ENCODE assay signal across 8 cellular contexts in the genomic region with DNA sequence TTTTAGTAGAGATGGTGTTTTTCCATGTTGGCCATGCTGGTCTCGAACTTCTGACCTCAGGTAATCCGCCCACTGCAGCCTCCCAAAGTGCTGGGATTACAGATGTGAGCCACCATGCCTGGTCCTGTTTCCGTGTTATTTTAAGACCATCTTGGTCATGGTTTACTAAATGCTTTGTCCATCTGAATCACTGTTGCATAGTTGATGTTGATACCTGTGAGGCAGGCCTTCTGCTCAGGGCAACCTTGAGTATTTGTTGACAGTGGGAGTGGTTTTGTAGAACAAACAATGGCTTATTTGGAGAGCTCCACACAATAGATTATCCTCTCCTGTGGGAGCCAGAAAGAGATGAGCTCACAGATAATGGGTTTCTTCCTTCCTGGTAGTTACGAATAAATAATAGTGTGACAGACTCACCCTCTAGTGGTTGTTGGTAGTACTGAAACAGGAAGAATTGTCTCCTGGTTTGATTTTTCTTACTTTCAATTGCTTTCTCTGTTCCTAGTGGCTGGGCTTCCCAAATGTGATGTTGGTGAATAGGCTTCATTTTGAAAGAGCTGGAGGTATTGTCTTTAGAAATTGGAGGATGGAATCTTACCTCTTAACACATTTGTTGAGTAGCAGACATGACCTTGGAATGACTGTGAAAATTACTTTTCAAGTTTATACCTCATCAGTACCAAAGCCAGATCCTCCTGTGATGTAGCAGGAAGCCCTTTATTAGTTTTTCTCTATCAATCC. TPM values are rescaled to one million over a fixed set of nuclear protein-coding genes. Genes with fewer than 3 reads are reported as not detected.
DNase-seq lines count a peak whose midpoint lies in the region; ATAC-seq and TF ChIP-seq lines count a peak whose summit lies in the region.

No MANE protein-coding gene starts in this region.

- TF ChIP-seq CTCF in OCI-LY1 (IDR thresholded peaks at IDR 0.05; ENCODE audit: low read length): peak; percentile 81

- peaks cover 26% of the 10 kb centered on the region for H3K4me1 Mint-ChIP-seq in activated T-cell treated with anti-CD3 and anti-CD28 coated beads, Interleukin-2, amount 50 U/mL, for 4 hours (ENCODE audit: low read depth)

- H3K27me3 Mint-ChIP-seq in activated T-cell treated with anti-CD3 and anti-CD28 coated beads, Interleukin-2, amount 50 U/mL, for 4 hours (ENCODE audit: low read depth): no peaks in the 10 kb centered on the region

- in situ Hi-C loops in T47D (cut with HindIII; ENCODE audit: low pct_unique_long_range_greater_than_20kb, low sequenced_read_pairs): no loop called here

- H3K4me1 ChIP-seq in OCI-LY1 (ENCODE audit: insufficient read depth, low read length, severe bottlenecking): peaks cover 3% of the 10 kb centered on the region

- H3K27me3 ChIP-seq in OCI-LY1 (ENCODE audit: insufficient read depth, low read length): no peaks in the 10 kb centered on the region

- H3K36me3 ChIP-seq in OCI-LY1 (ENCODE audit: insufficient read depth, low read length): peaks cover 5% of the 10 kb centered on the region

- H3K9me2 ChIP-seq in OCI-LY1 (ENCODE audit: low read depth, low read length): no peaks in the 10 kb centered on the region

- H3K4me3 ChIP-seq in OCI-LY1 (ENCODE audit: low read depth, low read length, poor library complexity, severe bottlenecking): no peak overlapping the region

- no peaks in the 10 kb centered on the region for H4K20me1 ChIP-seq in OCI-LY1 (ENCODE audit: insufficient read depth, low read length)

- H3K79me2 ChIP-seq in OCI-LY1 (ENCODE audit: insufficient read depth, low read length): no peaks in the 10 kb centered on the region

- no peaks in the 10 kb centered on the region for H3K9me3 ChIP-seq in OCI-LY1 (ENCODE audit: low read length)

- H3K9ac ChIP-seq in OCI-LY1 (ENCODE audit: low read length): no peak overlapping the region

- H3K36me3 Mint-ChIP-seq in activated T-cell treated with anti-CD3 and anti-CD28 coated beads, Interleukin-2, amount 50 U/mL, for 4 hours (ENCODE audit: insufficient read depth): peaks cover 23% of the 10 kb centered on the region

- H2AFZ ChIP-seq in OCI-LY1 (ENCODE audit: low read length): peak overlapping the region; percentile 39; the same call in 1 of the 2 replicates

- H3F3A ChIP-seq in OCI-LY1 (ENCODE audit: insufficient read depth, low read length): no peaks in the 10 kb centered on the region

- H3K9me3 Mint-ChIP-seq in activated T-cell treated with anti-CD3 and anti-CD28 coated beads, Interleukin-2, amount 50 U/mL, for 4 hours: no peaks in the 10 kb centered on the region

- H3K4me2 ChIP-seq in OCI-LY1 (ENCODE audit: low read length): no peak overlapping the region

- ATAC-seq in activated T-cell treated with anti-CD3 and anti-CD28 coated beads, Interleukin-2, amount 50 U/mL, for 4 hours: peak; percentile 89 to 90
- ATAC-seq in GM21825 (IDR thresholded peaks at IDR 0.05; ENCODE audit: unreplicated experiment): peak; percentile 79

- no peak overlapping the region for H3K27ac ChIP-seq in OCI-LY1 (ENCODE audit: low read depth, low read length, poor library complexity, severe bottlenecking)

- DNase-seq in activated T-cell treated with anti-CD3 and anti-CD28 coated beads, Interleukin-2, amount 50 U/mL, for 4 hours: no peak
- no peak for DNase-seq in activated T-cell treated with anti-CD3 and anti-CD28 coated beads for 4 hours
- peak; percentile 78 for DNase-seq in KG1 (lab: John Stamatoyannopoulos, UW)
- peak; percentile 73 to 99 for DNase-seq in T47D (ENCODE audit: low read depth in 1 of 2, low spot score in 1 of 2)
- peak; percentile 87 for DNase-seq in inferior parietal cortex (ENCODE audit: extremely low spot score)
- DNase-seq in smooth muscle cell of the brain vasculature (ENCODE audit: low read depth, low spot score): peak; percentile 45

- no peak overlapping the region for H3K4me3 Mint-ChIP-seq in activated T-cell treated with anti-CD3 and anti-CD28 coated beads, Interleukin-2, amount 50 U/mL, for 4 hours

RNA-seq across cellular contexts. Expression of a gene that starts 39.0 kb away (rescaled TPM):
- 1 to 10 TPM; 4.9 to 6.3 (median 5.4) TPM for total RNA-seq in activated T-cell treated with anti-CD3 and anti-CD28 coated beads, Interleukin-2, amount 50 U/mL, for 4 hours

RNA-seq across cellular contexts. Expression of a gene that starts 49.0 kb away (rescaled TPM):
- total RNA-seq in activated T-cell treated with anti-CD3 and anti-CD28 coated beads, Interleukin-2, amount 50 U/mL, for 4 hours: not detected

RNA-seq across cellular contexts. Expression of a gene that starts 59.3 kb away (rescaled TPM):
- total RNA-seq in activated T-cell treated with anti-CD3 and anti-CD28 coated beads, Interleukin-2, amount 50 U/mL, for 4 hours: 100 to 1,000 TPM; 231 to 290 (median 260) TPM

Comparison
In these comparisons a context has a peak if more than half of its experiments do, and no peak if none do; other contexts are left out.
1. DNase-seq: peak in KG1 (single experiment), T47D (2 of 2), inferior parietal cortex (single experiment) and smooth muscle cell of the brain vasculature (single experiment); none in activated T-cell treated with anti-CD3 and anti-CD28 coated beads, Interleukin-2, amount 50 U/mL, for 4 hours (single experiment) and activated T-cell treated with anti-CD3 and anti-CD28 coated beads for 4 hours (single experiment).